In the genomic region with DNA sequence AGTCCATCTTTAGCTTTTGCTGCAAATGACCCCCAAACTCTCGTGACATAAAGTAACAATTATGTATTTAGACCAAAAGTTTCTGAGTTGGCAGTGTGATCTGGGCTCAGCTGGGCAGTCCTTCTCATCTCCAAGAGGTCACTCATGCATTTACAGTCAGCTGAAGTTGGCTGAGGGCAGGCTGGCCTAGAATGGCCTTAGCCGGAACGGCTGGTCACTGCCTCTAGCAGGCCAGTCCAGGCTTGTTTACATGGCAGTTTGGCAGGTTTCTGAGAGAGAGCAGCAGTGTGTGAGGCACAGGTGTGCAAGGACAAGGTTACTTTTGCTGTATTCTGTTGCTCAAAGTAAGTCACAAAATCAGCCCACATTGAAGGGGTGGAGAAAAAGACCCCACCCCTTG, we compare ENCODE assay signal across 9 cellular contexts.
"Had no signal": no experiment of that assay in that cellular context is flagged by ENCODE, and none has a peak within 500 bp of the region (broad histone marks: within the 10 kb centered on the region; RNA-seq: fewer than 3 reads in every experiment).

No MANE protein-coding gene starts in this region.

- ATAC-seq: HCT116, HepG2 had no signal

- H3K36me3 ChIP-seq: HAP-1 had no signal

- H3K9me3 ChIP-seq: HAP-1 had no signal

- H3K27ac Mint-ChIP-seq: HFFc6, IgD-negative memory B cell had no signal

- DNase-seq: GM23248, GOT3, H7, HFFc6 had no signal

- H3K4me3 ChIP-seq: GM23248, HAP-1 had no signal

- H3K4me1 Mint-ChIP-seq: IgD-negative memory B cell had no signal

- H3K4me3 Mint-ChIP-seq: HFFc6, IgD-negative memory B cell had no signal

- H3K4me1 ChIP-seq: HAP-1 had no signal

- H3K27ac ChIP-seq: GM23248, HL-60 had no signal

- H3K36me3 Mint-ChIP-seq: IgD-negative memory B cell had no signal
